ENCODE assay signal across 8 cellular contexts in genomic region chr1:32394890-32395415, GRCh38. TPM values are rescaled to one million over a fixed set of nuclear protein-coding genes. Genes with fewer than 3 reads are reported as not detected.
DNase-seq lines count a peak whose midpoint lies in the region; ATAC-seq and TF ChIP-seq lines count a peak whose summit lies in the region.

No MANE protein-coding gene starts in this region.

- intact Hi-C loops in adrenal gland (cut with DNase I), result no loop called here
- intact Hi-C loops in testis (cut with DNase I; ENCODE audit: low total_unique reads), result no loop called here

- TF ChIP-seq POLR2A in adrenal gland (IDR thresholded peaks at IDR 0.05) (peak in 1 of 2 donors; percentile 73), testis (IDR thresholded peaks at IDR 0.05) (no peak)

- H3K27me3 ChIP-seq in GM06990 (replicated peaks; ENCODE audit: control insufficient read depth, insufficient read depth, low read length) (no peaks in the 10 kb centered on the region), adrenal gland (no peaks in the 10 kb centered on the region), kidney epithelial cell (ENCODE audit: control insufficient read depth, insufficient read depth, low read length) (no peaks in the 10 kb centered on the region), testis (no peaks in the 10 kb centered on the region)

- ATAC-seq in HG03571 (IDR thresholded peaks at IDR 0.05; ENCODE audit: unreplicated experiment), result no peak
- no peak for ATAC-seq in HG02885 (IDR thresholded peaks at IDR 0.05; ENCODE audit: poor library complexity, unreplicated experiment)
- no peak for ATAC-seq in GM21576 (IDR thresholded peaks at IDR 0.05; ENCODE audit: unreplicated experiment)

- H3K4me1 ChIP-seq in adrenal gland (replicated peaks in 1 of 2) (peaks cover 21 to 31% of the 10 kb centered on the region in 2 donors), testis (peaks cover 26% of the 10 kb centered on the region)

- H3K36me3 ChIP-seq in GM06990 (ENCODE audit: control insufficient read depth, insufficient read depth, low read length), result peaks cover 3% of the 10 kb centered on the region
- H3K36me3 ChIP-seq in adrenal gland (replicated peaks in 1 of 2), result peaks cover 0 to 18% of the 10 kb centered on the region in 2 donors
- peaks cover 4% of the 10 kb centered on the region for H3K36me3 ChIP-seq in kidney epithelial cell (ENCODE audit: control insufficient read depth, insufficient read depth, low read length)
- no peaks in the 10 kb centered on the region for H3K36me3 ChIP-seq in testis (ENCODE audit: low read depth, missing control alignments)

- 1% methylated on average over 9 to 14 of the region's 14 CpGs for WGBS in adrenal gland, 4 donors
- 0% methylated on average over 14 of the region's 14 CpGs for WGBS in testis, 2 donors

- peak overlapping the region; percentile 63 for H3K4me3 ChIP-seq in GM06990 (replicated peaks; ENCODE audit: low read depth, low read length)
- peak overlapping the region; percentile 34 to 72 (median 40) for H3K4me3 ChIP-seq in adrenal gland
- peak overlapping the region; percentile 88 for H3K4me3 ChIP-seq in kidney epithelial cell (ENCODE audit: low read depth, low read length)
- H3K4me3 ChIP-seq in testis, result peak overlapping the region; percentile 76 to 87

- TF ChIP-seq CTCF in GM06990 (IDR thresholded peaks at IDR 0.05; ENCODE audit: insufficient read depth, low read length, poor library complexity, severe bottlenecking), result no peak
- no peak for TF ChIP-seq CTCF in adrenal gland (IDR thresholded peaks at IDR 0.05)
- TF ChIP-seq CTCF in kidney epithelial cell (IDR thresholded peaks at IDR 0.05; ENCODE audit: insufficient read depth, low read length, poor library complexity, severe bottlenecking), result no peak
- TF ChIP-seq CTCF in testis (IDR thresholded peaks at IDR 0.05), result no peak

- H3K9me3 ChIP-seq in adrenal gland (replicated peaks in 1 of 3) (no peaks in the 10 kb centered on the region), testis (no peaks in the 10 kb centered on the region)

- DNase-seq in GM06990 (ENCODE audit: extremely low read depth, insufficient read length), result no peak
- DNase-seq in HuH-7.5 (ENCODE audit: low spot score), result peak; percentile 23
- no peak for DNase-seq in adrenal gland
- DNase-seq in kidney epithelial cell (ENCODE audit: low read depth), result no peak
- DNase-seq in testis, result no peak

- H3K27ac ChIP-seq in adrenal gland, result peak overlapping the region; percentile 89 to 98 (median 97)
- H3K27ac ChIP-seq in testis, result peak overlapping the region; percentile 91 to 93

RNA-seq across cellular contexts. Expression of gene BSDC1, which starts 0.7 kb away (rescaled TPM):
- total RNA-seq in adrenal gland, result 100 to 1,000 TPM in 7 of 8 donors, 10 to 100 TPM in 1; 95.5 to 153 (median 112) TPM
- 10 to 100 TPM; 47.9 to 80.2 (median 63.9) TPM for polyA plus RNA-seq in adrenal gland
- 81.6 and 83.6 TPM in 2 replicates for total RNA-seq in kidney epithelial cell
- total RNA-seq in testis, result 100 to 1,000 TPM; 160 to 234 TPM
- polyA plus RNA-seq in testis (ENCODE audit: insufficient read depth, low read depth, low replicate concordance), result 130 TPM

RNA-seq across cellular contexts. Expression of gene TSSK3, which starts 32.6 kb away (rescaled TPM):
- total RNA-seq in adrenal gland, result 1 to 10 TPM in 5 of 8 donors, under 1 TPM in 2, not detected in 1; 0.69 to 5.3 (median 2.4) TPM
- 1 to 10 TPM in 2 of 3 donors, under 1 TPM in 1; 0.84 to 2.1 (median 1.2) TPM for polyA plus RNA-seq in adrenal gland
- total RNA-seq in kidney epithelial cell, result not detected in 2 replicates
- 10 to 100 TPM; 25.7 to 72.9 TPM for total RNA-seq in testis
- polyA plus RNA-seq in testis (ENCODE audit: insufficient read depth, low read depth, low replicate concordance), result 55.6 TPM

RNA-seq across cellular contexts. Expression of gene FAM229A, which starts 32.7 kb away (rescaled TPM):
- 10 to 100 TPM in 3 of 8 donors, 1 to 10 TPM in 5; 1.3 to 12.8 (median 5.8) TPM for total RNA-seq in adrenal gland
- polyA plus RNA-seq in adrenal gland, result 100 to 1,000 TPM in 1 of 3 donors, 10 to 100 TPM in 1, 1 to 10 TPM in 1; 1.6 to 110 (median 56.7) TPM
- 3.4 and 7.5 TPM in 2 replicates for total RNA-seq in kidney epithelial cell
- 100 to 1,000 TPM; 103 to 194 TPM for total RNA-seq in testis
- polyA plus RNA-seq in testis (ENCODE audit: insufficient read depth, low read depth, low replicate concordance), result 71.5 TPM

RNA-seq across cellular contexts. Expression of gene MARCKSL1, which starts 58.9 kb away (rescaled TPM):
- total RNA-seq in adrenal gland, result 10 to 100 TPM; 24.2 to 82.2 (median 50.0) TPM
- polyA plus RNA-seq in adrenal gland, result 10 to 100 TPM; 34.4 to 54.8 (median 49.2) TPM
- total RNA-seq in kidney epithelial cell, result 184 and 187 TPM in 2 replicates
- total RNA-seq in testis, result 100 to 1,000 TPM; 288 to 312 TPM
- 326 TPM for polyA plus RNA-seq in testis (ENCODE audit: insufficient read depth, low read depth, low replicate concordance)

Comparison
In these comparisons a context has a peak if more than half of its experiments do, and no peak if none do; other contexts are left out.
1. RNA of gene TSSK3, which starts 32.6 kb away (total RNA-seq): 25.7 to 72.9 TPM in testis; 0.69 to 5.3 TPM in adrenal gland and not detected in kidney epithelial cell; every median in the first group is over 4 times any median in the second.
2. RNA of gene FAM229A, which starts 32.7 kb away (total RNA-seq): 103 to 194 TPM in testis; 3.4 to 7.5 TPM in kidney epithelial cell and 1.3 to 12.8 TPM in adrenal gland; every median in the first group is over 4 times any median in the second.
3. Peak in every context shown above with its lines, with median percentiles within 50 percentile points of each other: H3K4me3 ChIP-seq.